Comparison of ENCODE assay signal across 15 cellular contexts in genomic region chr13:48831248-48831647, GRCh38.
DNase-seq lines count a peak whose midpoint lies in the region; ATAC-seq and TF ChIP-seq lines count a peak whose summit lies in the region.
"Had no signal": no experiment of that assay in that cellular context is flagged by ENCODE, and none has a peak within 500 bp of the region (broad histone marks: within the 10 kb centered on the region; RNA-seq: fewer than 3 reads in every experiment).

No MANE protein-coding gene starts in this region.

- ATAC-seq in GM18508 (IDR thresholded peaks at IDR 0.05; ENCODE audit: insufficient read depth, unreplicated experiment) (peak; percentile 78), GM21360 (IDR thresholded peaks at IDR 0.05; ENCODE audit: unreplicated experiment) (peak; percentile 55), HG03175 (IDR thresholded peaks at IDR 0.05; ENCODE audit: unreplicated experiment) (peak; percentile 52), HG02588 (IDR thresholded peaks at IDR 0.05; ENCODE audit: unreplicated experiment) (no peak)
- ATAC-seq: lower lobe of right lung, sciatic nerve had no signal

- no peak overlapping the region for H3K4me3 ChIP-seq in epithelial cell of esophagus (ENCODE audit: low read length)
- H3K4me3 ChIP-seq: BLaER1 treated with 17β-estradiol and CSF1 and Interleukin-3, amounts not matched to agents 10 nM and 100 nM; lower lobe of right lung; uterus had no signal

- DNase-seq in epithelial cell of esophagus (ENCODE audit: low read depth) = peak; percentile 30
- no peak for DNase-seq in LoVo (ENCODE audit: low spot score)
- no peak for DNase-seq in DMS53 (lab: John Stamatoyannopoulos, UW)
- no peak for DNase-seq in mucosa of gallbladder (ENCODE audit: low spot score)
- DNase-seq: DMS79 treated with DMSO at 0.1 percent for 48 hours, lower lobe of right lung, SIG-M5, T1000, uterus had no signal

- no peak for TF ChIP-seq CTCF in epithelial cell of esophagus (IDR thresholded peaks at IDR 0.05; ENCODE audit: insufficient read depth, low read depth, low read length, missing control alignments)
